ENCODE assay signal across 20 cellular contexts in the genomic region with DNA sequence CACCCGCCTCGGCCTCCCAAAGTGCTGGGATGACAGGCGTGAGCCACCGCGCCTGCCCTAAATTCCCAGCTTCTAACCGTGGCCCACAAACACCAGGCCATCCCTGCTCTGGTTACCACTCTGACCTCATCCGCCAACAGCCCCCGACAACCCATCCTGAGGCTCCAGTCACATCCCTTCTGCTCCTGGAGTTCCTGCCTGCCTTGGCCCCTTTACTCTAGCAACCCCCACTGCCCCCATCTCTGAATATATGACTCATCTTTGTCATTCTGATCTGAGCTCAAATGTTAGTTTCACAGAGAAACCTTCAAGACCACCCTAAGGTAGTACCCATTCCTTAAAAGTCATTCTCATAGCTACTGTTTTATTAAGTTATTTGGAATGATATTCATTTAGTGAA. TPM values are rescaled to one million over a fixed set of nuclear protein-coding genes. Genes with fewer than 3 reads are reported as not detected.
A peak's percentile ranks its signal among the peaks of the same experiment; 100 is the strongest.
DNase-seq lines count a peak whose midpoint lies in the region; ATAC-seq, FAIRE-seq and TF ChIP-seq lines count a peak whose summit lies in the region.
"Had no signal": no experiment of that assay in that cellular context is flagged by ENCODE, and none has a peak within 500 bp of the region (broad histone marks: within the 10 kb centered on the region; RNA-seq: fewer than 3 reads in every experiment).

No MANE protein-coding gene starts in this region.

- no peak overlapping the region for H3K18ac ChIP-seq in IMR-90 (ENCODE audit: low read depth, low read length)

- peaks cover 55 to 60% of the 10 kb centered on the region in 2 donors for H3K4me1 Mint-ChIP-seq in natural killer cell

- peaks cover 51% of the 10 kb centered on the region for H4K20me1 ChIP-seq in IMR-90 (ENCODE audit: insufficient read depth, low read length)

- H4K91ac ChIP-seq in IMR-90 (ENCODE audit: insufficient read depth, low read depth, low read length): no peak overlapping the region; the same call in 1 of the 2 replicates

- dilution Hi-C loops in IMR-90 (cut with HindIII; ENCODE audit: low sequenced_read_pairs, unreplicated experiment): no loop called here

- in situ Hi-C loops in IMR-90 (cut with MboI; ENCODE audit: low sequenced_read_pairs): no loop called here

- no peak overlapping the region for H3K23ac ChIP-seq in IMR-90 (ENCODE audit: low read depth, low read length)

- H3K79me1 ChIP-seq in IMR-90 (ENCODE audit: low read depth in 1 of 2, low read length in 2 of 2): peaks cover 7 to 71% of the 10 kb centered on the region in 2 experiments

- H2AFZ ChIP-seq in IMR-90 (replicated peaks; ENCODE audit: low read length, poor library complexity): no peak overlapping the region

- DNase-seq in EL (peak; percentile 14), IMR-90 (no peak), body of pancreas (no peak), natural killer cell (no peak), KG1 (lab: John Stamatoyannopoulos, UW) (no peak), frontal cortex (ENCODE audit: low spot score in 2 of 2) (no peak), foreskin fibroblast (no peak)
- DNase-seq: activated T-cell treated with anti-CD3 and anti-CD28 coated beads, Interleukin-2, amount 50 U/mL, for 1 hour; CD8-positive, alpha-beta memory T cell; head of caudate nucleus; immature natural killer cell; NCI-H187; NCI-H2227 treated with DMSO at 0.1 percent for 48 hours; posterior cingulate gyrus; stimulated activated CD4-positive, alpha-beta T cell treated with anti-CD3 and anti-CD28 coated beads, Interleukin-4, amount 100 ng/mL, for 1 hour had no signal

- CTCF ChIA-PET in IMR-90 (lab: Yijun Ruan, JAX): interaction anchor here (0.7 kb wide), 1 partner anchor 33 kb away, joined by 3 read pairs; no protein-coding TSS in a partner anchor

- H2AK9ac ChIP-seq in IMR-90 (replicated peaks; ENCODE audit: low read depth, low read length, poor library complexity): no peak overlapping the region

- H3K36me3 Mint-ChIP-seq in natural killer cell: peaks cover 8% of the 10 kb centered on the region
- H3K36me3 Mint-ChIP-seq: IgD-negative memory B cell had no signal

- TF ChIP-seq POLR2A in IMR-90 (IDR thresholded peaks at IDR 0.05; ENCODE audit: low read depth, low read length): no peak
- TF ChIP-seq POLR2A in body of pancreas (IDR thresholded peaks at IDR 0.05): no peak

- no peak overlapping the region; the same call in 2 of the 3 replicates for H2BK15ac ChIP-seq in IMR-90 (ENCODE audit: low read depth, low read length)

- no peak for FAIRE-seq in frontal cortex (lab: Jason Lieb, UNC)

- H3K27me3 ChIP-seq in IMR-90 (ENCODE audit: control insufficient read depth, insufficient read depth, low read length) (no peaks in the 10 kb centered on the region), body of pancreas (no peaks in the 10 kb centered on the region)
- H3K27me3 ChIP-seq: breast epithelium had no signal

- H3K27ac Mint-ChIP-seq in natural killer cell: peak overlapping the region; percentile 13 to 39

- no peaks in the 10 kb centered on the region for H3K9me3 Mint-ChIP-seq in natural killer cell
- H3K9me3 Mint-ChIP-seq: CD8-positive, alpha-beta memory T cell; IgD-negative memory B cell; immature natural killer cell had no signal

- H3K4me3 ChIP-seq in IMR-90 (ENCODE audit: insufficient read depth, low read depth, low read length): no peak overlapping the region
- H3K4me3 ChIP-seq in body of pancreas: no peak overlapping the region
- H3K4me3 ChIP-seq in foreskin fibroblast (ENCODE audit: low read depth in 1 of 2, low read length in 2 of 2): no peak overlapping the region
- H3K4me3 ChIP-seq: breast epithelium had no signal

- no peak overlapping the region for H2BK5ac ChIP-seq in IMR-90 (ENCODE audit: low read depth, low read length, poor library complexity, severe bottlenecking)

- 87% methylated on average over 3 of the region's 8 CpGs; no CpG with 5 or more reads in 1 of the 2 experiments for WGBS in IMR-90 (ENCODE audit: extremely low coverage in 2 of 2, insufficient read length in 1 of 2), 2 experiments
- WGBS in body of pancreas, 2 donors: 95 to 97% methylated on average over 8 of the region's 8 CpGs

- no peak overlapping the region for H2AK5ac ChIP-seq in IMR-90 (ENCODE audit: low read depth, low read length)

- no peaks in the 10 kb centered on the region for H3K9me3 ChIP-seq in IMR-90 (ENCODE audit: control insufficient read depth, insufficient read depth, low read length)
- no peaks in the 10 kb centered on the region for H3K9me3 ChIP-seq in body of pancreas
- H3K9me3 ChIP-seq: breast epithelium had no signal

- H4K5ac ChIP-seq in IMR-90 (ENCODE audit: low read depth, low read length): no peak overlapping the region

- no peak for TF ChIP-seq CTCF in IMR-90 (conservative IDR thresholded peaks at IDR 0.05; ENCODE audit: low read depth, low read length)
- no peak for TF ChIP-seq CTCF in body of pancreas (IDR thresholded peaks at IDR 0.05)
- no peak for TF ChIP-seq CTCF in natural killer cell (IDR thresholded peaks at IDR 0.05)
- no peak for TF ChIP-seq CTCF in foreskin fibroblast (IDR thresholded peaks at IDR 0.05; ENCODE audit: low read depth, low read length)

- ATAC-seq in IMR-90 (ENCODE audit: low read depth): no peak
- no peak for ATAC-seq in body of pancreas
- no peak for ATAC-seq in natural killer cell
- ATAC-seq in GM18517 (IDR thresholded peaks at IDR 0.05; ENCODE audit: unreplicated experiment): no peak
- ATAC-seq: Panc1 had no signal

- H3K27ac ChIP-seq in IMR-90 (ENCODE audit: insufficient read depth, low read length) (no peak overlapping the region), body of pancreas (peak overlapping the region in 3 of 4 donors; percentile 11 to 87 (median 85))

- no peak overlapping the region for H2BK120ac ChIP-seq in IMR-90 (ENCODE audit: low read depth, low read length)

- H3K4me1 ChIP-seq in IMR-90 (ENCODE audit: control insufficient read depth, insufficient read depth, low read length) (peaks cover 9% of the 10 kb centered on the region), body of pancreas (peaks cover 75% of the 10 kb centered on the region)
- H3K4me1 ChIP-seq: breast epithelium had no signal

- POLR2A ChIA-PET in IMR-90 (lab: Charles Lee; ENCODE audit: unreplicated experiment): no interaction called here

- no peak overlapping the region for H3K9ac ChIP-seq in IMR-90 (ENCODE audit: low read depth, low read length)

- intact Hi-C loops in IMR-90 (cut with micrococcal nuclease) (no loop called here), body of pancreas (cut with DNase I) (no loop called here), natural killer cell (cut with micrococcal nuclease) (no loop called here)

- no peak overlapping the region for H3K4me2 ChIP-seq in IMR-90 (ENCODE audit: low read depth, low read length)

- H4K8ac ChIP-seq in IMR-90 (ENCODE audit: low read depth in 2 of 2, low read length in 2 of 2): no peak overlapping the region

- H3K4ac ChIP-seq in IMR-90 (ENCODE audit: low read depth, low read length): 0 out of 2 replicates have a peak overlapping the region, but pooled peaks have one; percentile 3

- no peak overlapping the region for H3K56ac ChIP-seq in IMR-90 (ENCODE audit: extremely low read depth, insufficient read depth, low read length)

- no peaks in the 10 kb centered on the region for H3K27me3 Mint-ChIP-seq in natural killer cell (ENCODE audit: low read depth in 2 of 2)
- H3K27me3 Mint-ChIP-seq: IgD-negative memory B cell had no signal

- H3K4me3 Mint-ChIP-seq in natural killer cell: no peak overlapping the region
- H3K4me3 Mint-ChIP-seq: CD8-positive, alpha-beta memory T cell; immature natural killer cell had no signal

- H2BK20ac ChIP-seq in IMR-90 (ENCODE audit: low read depth, low read length): no peak overlapping the region

- TF ChIP-seq RAD21 in IMR-90 (IDR thresholded peaks at IDR 0.05; ENCODE audit: low read length): no peak

- H3K14ac ChIP-seq in IMR-90 (replicated peaks; ENCODE audit: low read depth, low read length): 0 out of 2 replicates have a peak overlapping the region, but pooled peaks have one; percentile 15

- peaks cover 14% of the 10 kb centered on the region for H3K9me1 ChIP-seq in IMR-90 (ENCODE audit: insufficient read depth, low read length)

- BruUV-seq in IMR-90 (replicated peaks; lab: Mats Ljungman, UMichigan): no TSS peak

- H3K36me3 ChIP-seq in IMR-90 (ENCODE audit: control insufficient read depth, insufficient read depth, low read length): peaks cover 11% of the 10 kb centered on the region
- H3K36me3 ChIP-seq in body of pancreas (replicated peaks in 1 of 2; ENCODE audit: insufficient read depth in 1 of 2, low read depth in 2 of 2): peaks cover 0 to 3% of the 10 kb centered on the region in 2 donors
- H3K36me3 ChIP-seq: breast epithelium had no signal

TF ChIP-seq in IMR-90, 13 proteins besides CTCF, POLR2A, EP300 and RAD21 (continues in another document):
- no peak for TF ChIP-seq MAFK (IDR thresholded peaks at IDR 0.05; ENCODE audit: low read depth, low read length)
- TF ChIP-seq, protein P1, sequence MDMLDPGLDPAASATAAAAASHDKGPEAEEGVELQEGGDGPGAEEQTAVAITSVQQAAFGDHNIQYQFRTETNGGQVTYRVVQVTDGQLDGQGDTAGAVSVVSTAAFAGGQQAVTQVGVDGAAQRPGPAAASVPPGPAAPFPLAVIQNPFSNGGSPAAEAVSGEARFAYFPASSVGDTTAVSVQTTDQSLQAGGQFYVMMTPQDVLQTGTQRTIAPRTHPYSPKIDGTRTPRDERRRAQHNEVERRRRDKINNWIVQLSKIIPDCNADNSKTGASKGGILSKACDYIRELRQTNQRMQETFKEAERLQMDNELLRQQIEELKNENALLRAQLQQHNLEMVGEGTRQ (IDR thresholded peaks at IDR 0.05; ENCODE audit: low read depth, low read length): no peak
- TF ChIP-seq CEBPB (IDR thresholded peaks at IDR 0.05; ENCODE audit: low read depth, low read length): no peak
- TF ChIP-seq MAZ (IDR thresholded peaks at IDR 0.05; ENCODE audit: borderline replicate concordance, low read depth, low read length): no peak
- no peak for TF ChIP-seq RCOR1 (IDR thresholded peaks at IDR 0.05; ENCODE audit: insufficient replicate concordance, low read length)
- no peak for TF ChIP-seq BHLHE40 (IDR thresholded peaks at IDR 0.05; ENCODE audit: low read depth, low read length)

RNA-seq across cellular contexts. Expression of a gene that starts 26.6 kb away (rescaled TPM):
- total RNA-seq in IMR-90 (2012; rRNA removed) (19.7 and 45.5 TPM in 2 replicates), body of pancreas (10 to 100 TPM; 44.9 to 91.0 TPM), natural killer cell (10 to 100 TPM; 51.0 to 63.3 (median 63.3) TPM), frontal cortex (119 TPM)
- polyA plus RNA-seq in IMR-90 (2012; rRNA removed): 56.8 and 67.2 TPM in 2 replicates
- polyA plus RNA-seq in IMR-90 (2012; cell fraction: cytosol; rRNA removed): 67.9 and 82.1 TPM in 2 replicates
- polyA plus RNA-seq in IMR-90 (2012; cell fraction: nucleus; rRNA removed; ENCODE audit: low replicate concordance): 15.7 and 32.1 TPM in 2 replicates

RNA-seq across cellular contexts. Expression of a gene that starts 53.1 kb away (rescaled TPM):
- total RNA-seq in IMR-90 (2012; rRNA removed): not detected in 2 replicates
- polyA plus RNA-seq in IMR-90 (2012; rRNA removed): not detected in 2 replicates
- not detected in 2 replicates for polyA plus RNA-seq in IMR-90 (2012; cell fraction: cytosol; rRNA removed)
- 0.12 and 0.14 TPM in 2 replicates for polyA plus RNA-seq in IMR-90 (2012; cell fraction: nucleus; rRNA removed; ENCODE audit: low replicate concordance)
- total RNA-seq in body of pancreas: not detected
- total RNA-seq in natural killer cell: not detected
- under 0.01 TPM for total RNA-seq in frontal cortex
- total RNA-seq: CD8-positive, alpha-beta memory T cell; skeletal muscle tissue had no signal
- polyA plus RNA-seq: IgD-negative memory B cell, immature natural killer cell had no signal
